Comparison of ENCODE assay signal across 1 cellular context in genomic region chr10:68876246-68876918, GRCh38.
TF ChIP-seq lines count a peak whose summit lies in the region.

No MANE protein-coding gene starts in this region.

TF ChIP-seq in HepG2, 621 proteins besides CTCF, POLR2A, EP300 and RAD21 (continued from another document and continues in another):
- TF ChIP-seq, protein P1, sequence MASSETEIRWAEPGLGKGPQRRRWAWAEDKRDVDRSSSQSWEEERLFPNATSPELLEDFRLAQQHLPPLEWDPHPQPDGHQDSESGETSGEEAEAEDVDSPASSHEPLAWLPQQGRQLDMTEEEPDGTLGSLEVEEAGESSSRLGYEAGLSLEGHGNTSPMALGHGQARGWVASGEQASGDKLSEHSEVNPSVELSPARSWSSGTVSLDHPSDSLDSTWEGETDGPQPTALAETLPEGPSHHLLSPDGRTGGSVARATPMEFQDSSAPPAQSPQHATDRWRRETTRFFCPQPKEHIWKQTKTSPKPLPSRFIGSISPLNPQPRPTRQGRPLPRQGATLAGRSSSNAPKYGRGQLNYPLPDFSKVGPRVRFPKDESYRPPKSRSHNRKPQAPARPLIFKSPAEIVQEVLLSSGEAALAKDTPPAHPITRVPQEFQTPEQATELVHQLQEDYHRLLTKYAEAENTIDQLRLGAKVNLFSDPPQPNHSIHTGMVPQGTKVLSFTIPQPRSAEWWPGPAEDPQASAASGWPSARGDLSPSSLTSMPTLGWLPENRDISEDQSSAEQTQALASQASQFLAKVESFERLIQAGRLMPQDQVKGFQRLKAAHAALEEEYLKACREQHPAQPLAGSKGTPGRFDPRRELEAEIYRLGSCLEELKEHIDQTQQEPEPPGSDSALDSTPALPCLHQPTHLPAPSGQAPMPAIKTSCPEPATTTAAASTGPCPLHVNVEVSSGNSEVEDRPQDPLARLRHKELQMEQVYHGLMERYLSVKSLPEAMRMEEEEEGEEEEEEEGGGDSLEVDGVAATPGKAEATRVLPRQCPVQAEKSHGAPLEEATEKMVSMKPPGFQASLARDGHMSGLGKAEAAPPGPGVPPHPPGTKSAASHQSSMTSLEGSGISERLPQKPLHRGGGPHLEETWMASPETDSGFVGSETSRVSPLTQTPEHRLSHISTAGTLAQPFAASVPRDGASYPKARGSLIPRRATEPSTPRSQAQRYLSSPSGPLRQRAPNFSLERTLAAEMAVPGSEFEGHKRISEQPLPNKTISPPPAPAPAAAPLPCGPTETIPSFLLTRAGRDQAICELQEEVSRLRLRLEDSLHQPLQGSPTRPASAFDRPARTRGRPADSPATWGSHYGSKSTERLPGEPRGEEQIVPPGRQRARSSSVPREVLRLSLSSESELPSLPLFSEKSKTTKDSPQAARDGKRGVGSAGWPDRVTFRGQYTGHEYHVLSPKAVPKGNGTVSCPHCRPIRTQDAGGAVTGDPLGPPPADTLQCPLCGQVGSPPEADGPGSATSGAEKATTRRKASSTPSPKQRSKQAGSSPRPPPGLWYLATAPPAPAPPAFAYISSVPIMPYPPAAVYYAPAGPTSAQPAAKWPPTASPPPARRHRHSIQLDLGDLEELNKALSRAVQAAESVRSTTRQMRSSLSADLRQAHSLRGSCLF (CRISPR knock-in tag; IDR thresholded peaks at IDR 0.05; ENCODE audit: borderline replicate concordance), result no peak
- TF ChIP-seq RARG (CRISPR knock-in tag; IDR thresholded peaks at IDR 0.05; ENCODE audit: low read depth), result no peak
- TF ChIP-seq ATF1 (CRISPR knock-in tag; IDR thresholded peaks at IDR 0.05), result no peak
- TF ChIP-seq ZNF234 (CRISPR knock-in tag; conservative IDR thresholded peaks at IDR 0.05), result no peak
- TF ChIP-seq THRA (CRISPR knock-in tag; IDR thresholded peaks at IDR 0.05; ENCODE audit: borderline replicate concordance), result peak; percentile 66; the same call in 1 of the 2 replicates
- TF ChIP-seq ZNF720 (CRISPR knock-in tag; IDR thresholded peaks at IDR 0.05), result no peak
- TF ChIP-seq ZBTB33 (CRISPR knock-in tag; IDR thresholded peaks at IDR 0.05), result peak; percentile 62
- no peak for TF ChIP-seq FLYWCH1 (CRISPR knock-in tag; IDR thresholded peaks at IDR 0.05)
- peak; percentile 86 for TF ChIP-seq ZNF331 (CRISPR knock-in tag; IDR thresholded peaks at IDR 0.05)
- TF ChIP-seq NR2F1 (CRISPR knock-in tag; IDR thresholded peaks at IDR 0.05), result peak; percentile 53 to 71; a peak in 2 of 4 replicates
- TF ChIP-seq ZNF746 (CRISPR knock-in tag; IDR thresholded peaks at IDR 0.05), result no peak
- TF ChIP-seq ZNF460 (CRISPR knock-in tag; IDR thresholded peaks at IDR 0.05; ENCODE audit: borderline replicate concordance), result peak; percentile 33; the same call in 1 of the 2 replicates
- no peak for TF ChIP-seq MLLT10 (CRISPR knock-in tag; IDR thresholded peaks at IDR 0.05)
- no peak for TF ChIP-seq FOSL1 (CRISPR knock-in tag; IDR thresholded peaks at IDR 0.05; ENCODE audit: borderline replicate concordance)
- TF ChIP-seq HNRNPH1 (optimal IDR thresholded peaks at IDR 0.05; ENCODE audit: low read depth, low read length), result no peak
- peak; percentile 37; the same call in 1 of the 2 replicates for TF ChIP-seq ZNF556 (CRISPR knock-in tag; IDR thresholded peaks at IDR 0.05; ENCODE audit: borderline replicate concordance)
- TF ChIP-seq ZNF841 (CRISPR knock-in tag; IDR thresholded peaks at IDR 0.05; ENCODE audit: borderline replicate concordance), result no peak
- TF ChIP-seq SOX6 (IDR thresholded peaks at IDR 0.05), result no peak
- TF ChIP-seq SOX6 (CRISPR knock-in tag; IDR thresholded peaks at IDR 0.05), result peak; percentile 90
- TF ChIP-seq MED8 (CRISPR knock-in tag; IDR thresholded peaks at IDR 0.05; ENCODE audit: insufficient replicate concordance), result no peak
- TF ChIP-seq ZNF230 (CRISPR knock-in tag; IDR thresholded peaks at IDR 0.05), result no peak
- TF ChIP-seq, protein P2, sequence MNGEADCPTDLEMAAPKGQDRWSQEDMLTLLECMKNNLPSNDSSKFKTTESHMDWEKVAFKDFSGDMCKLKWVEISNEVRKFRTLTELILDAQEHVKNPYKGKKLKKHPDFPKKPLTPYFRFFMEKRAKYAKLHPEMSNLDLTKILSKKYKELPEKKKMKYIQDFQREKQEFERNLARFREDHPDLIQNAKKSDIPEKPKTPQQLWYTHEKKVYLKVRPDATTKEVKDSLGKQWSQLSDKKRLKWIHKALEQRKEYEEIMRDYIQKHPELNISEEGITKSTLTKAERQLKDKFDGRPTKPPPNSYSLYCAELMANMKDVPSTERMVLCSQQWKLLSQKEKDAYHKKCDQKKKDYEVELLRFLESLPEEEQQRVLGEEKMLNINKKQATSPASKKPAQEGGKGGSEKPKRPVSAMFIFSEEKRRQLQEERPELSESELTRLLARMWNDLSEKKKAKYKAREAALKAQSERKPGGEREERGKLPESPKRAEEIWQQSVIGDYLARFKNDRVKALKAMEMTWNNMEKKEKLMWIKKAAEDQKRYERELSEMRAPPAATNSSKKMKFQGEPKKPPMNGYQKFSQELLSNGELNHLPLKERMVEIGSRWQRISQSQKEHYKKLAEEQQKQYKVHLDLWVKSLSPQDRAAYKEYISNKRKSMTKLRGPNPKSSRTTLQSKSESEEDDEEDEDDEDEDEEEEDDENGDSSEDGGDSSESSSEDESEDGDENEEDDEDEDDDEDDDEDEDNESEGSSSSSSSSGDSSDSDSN (CRISPR knock-in tag; IDR thresholded peaks at IDR 0.05), result peak; percentile 39; the same call in 1 of the 2 replicates
- TF ChIP-seq, protein P3, sequence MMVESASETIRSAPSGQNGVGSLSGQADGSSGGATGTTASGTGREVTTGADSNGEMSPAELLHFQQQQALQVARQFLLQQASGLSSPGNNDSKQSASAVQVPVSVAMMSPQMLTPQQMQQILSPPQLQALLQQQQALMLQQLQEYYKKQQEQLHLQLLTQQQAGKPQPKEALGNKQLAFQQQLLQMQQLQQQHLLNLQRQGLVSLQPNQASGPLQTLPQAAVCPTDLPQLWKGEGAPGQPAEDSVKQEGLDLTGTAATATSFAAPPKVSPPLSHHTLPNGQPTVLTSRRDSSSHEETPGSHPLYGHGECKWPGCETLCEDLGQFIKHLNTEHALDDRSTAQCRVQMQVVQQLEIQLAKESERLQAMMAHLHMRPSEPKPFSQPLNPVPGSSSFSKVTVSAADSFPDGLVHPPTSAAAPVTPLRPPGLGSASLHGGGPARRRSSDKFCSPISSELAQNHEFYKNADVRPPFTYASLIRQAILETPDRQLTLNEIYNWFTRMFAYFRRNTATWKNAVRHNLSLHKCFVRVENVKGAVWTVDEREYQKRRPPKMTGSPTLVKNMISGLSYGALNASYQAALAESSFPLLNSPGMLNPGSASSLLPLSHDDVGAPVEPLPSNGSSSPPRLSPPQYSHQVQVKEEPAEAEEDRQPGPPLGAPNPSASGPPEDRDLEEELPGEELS (CRISPR knock-in tag; IDR thresholded peaks at IDR 0.05), result peak; percentile 99
- TF ChIP-seq, protein P4, sequence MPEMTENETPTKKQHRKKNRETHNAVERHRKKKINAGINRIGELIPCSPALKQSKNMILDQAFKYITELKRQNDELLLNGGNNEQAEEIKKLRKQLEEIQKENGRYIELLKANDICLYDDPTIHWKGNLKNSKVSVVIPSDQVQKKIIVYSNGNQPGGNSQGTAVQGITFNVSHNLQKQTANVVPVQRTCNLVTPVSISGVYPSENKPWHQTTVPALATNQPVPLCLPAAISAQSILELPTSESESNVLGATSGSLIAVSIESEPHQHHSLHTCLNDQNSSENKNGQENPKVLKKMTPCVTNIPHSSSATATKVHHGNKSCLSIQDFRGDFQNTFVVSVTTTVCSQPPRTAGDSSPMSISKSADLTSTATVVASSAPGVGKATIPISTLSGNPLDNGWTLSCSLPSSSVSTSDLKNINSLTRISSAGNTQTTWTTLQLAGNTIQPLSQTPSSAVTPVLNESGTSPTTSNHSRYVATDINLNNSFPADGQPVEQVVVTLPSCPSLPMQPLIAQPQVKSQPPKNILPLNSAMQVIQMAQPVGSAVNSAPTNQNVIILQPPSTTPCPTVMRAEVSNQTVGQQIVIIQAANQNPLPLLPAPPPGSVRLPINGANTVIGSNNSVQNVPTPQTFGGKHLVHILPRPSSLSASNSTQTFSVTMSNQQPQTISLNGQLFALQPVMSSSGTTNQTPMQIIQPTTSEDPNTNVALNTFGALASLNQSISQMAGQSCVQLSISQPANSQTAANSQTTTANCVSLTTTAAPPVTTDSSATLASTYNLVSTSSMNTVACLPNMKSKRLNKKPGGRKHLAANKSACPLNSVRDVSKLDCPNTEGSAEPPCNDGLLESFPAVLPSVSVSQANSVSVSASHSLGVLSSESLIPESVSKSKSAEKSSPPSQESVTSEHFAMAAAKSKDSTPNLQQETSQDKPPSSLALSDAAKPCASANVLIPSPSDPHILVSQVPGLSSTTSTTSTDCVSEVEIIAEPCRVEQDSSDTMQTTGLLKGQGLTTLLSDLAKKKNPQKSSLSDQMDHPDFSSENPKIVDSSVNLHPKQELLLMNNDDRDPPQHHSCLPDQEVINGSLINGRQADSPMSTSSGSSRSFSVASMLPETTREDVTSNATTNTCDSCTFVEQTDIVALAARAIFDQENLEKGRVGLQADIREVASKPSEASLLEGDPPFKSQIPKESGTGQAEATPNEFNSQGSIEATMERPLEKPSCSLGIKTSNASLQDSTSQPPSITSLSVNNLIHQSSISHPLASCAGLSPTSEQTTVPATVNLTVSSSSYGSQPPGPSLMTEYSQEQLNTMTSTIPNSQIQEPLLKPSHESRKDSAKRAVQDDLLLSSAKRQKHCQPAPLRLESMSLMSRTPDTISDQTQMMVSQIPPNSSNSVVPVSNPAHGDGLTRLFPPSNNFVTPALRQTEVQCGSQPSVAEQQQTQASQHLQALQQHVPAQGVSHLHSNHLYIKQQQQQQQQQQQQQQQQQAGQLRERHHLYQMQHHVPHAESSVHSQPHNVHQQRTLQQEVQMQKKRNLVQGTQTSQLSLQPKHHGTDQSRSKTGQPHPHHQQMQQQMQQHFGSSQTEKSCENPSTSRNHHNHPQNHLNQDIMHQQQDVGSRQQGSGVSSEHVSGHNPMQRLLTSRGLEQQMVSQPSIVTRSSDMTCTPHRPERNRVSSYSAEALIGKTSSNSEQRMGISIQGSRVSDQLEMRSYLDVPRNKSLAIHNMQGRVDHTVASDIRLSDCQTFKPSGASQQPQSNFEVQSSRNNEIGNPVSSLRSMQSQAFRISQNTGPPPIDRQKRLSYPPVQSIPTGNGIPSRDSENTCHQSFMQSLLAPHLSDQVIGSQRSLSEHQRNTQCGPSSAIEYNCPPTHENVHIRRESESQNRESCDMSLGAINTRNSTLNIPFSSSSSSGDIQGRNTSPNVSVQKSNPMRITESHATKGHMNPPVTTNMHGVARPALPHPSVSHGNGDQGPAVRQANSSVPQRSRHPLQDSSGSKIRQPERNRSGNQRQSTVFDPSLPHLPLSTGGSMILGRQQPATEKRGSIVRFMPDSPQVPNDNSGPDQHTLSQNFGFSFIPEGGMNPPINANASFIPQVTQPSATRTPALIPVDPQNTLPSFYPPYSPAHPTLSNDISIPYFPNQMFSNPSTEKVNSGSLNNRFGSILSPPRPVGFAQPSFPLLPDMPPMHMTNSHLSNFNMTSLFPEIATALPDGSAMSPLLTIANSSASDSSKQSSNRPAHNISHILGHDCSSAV (CRISPR knock-in tag; IDR thresholded peaks at IDR 0.05; ENCODE audit: borderline replicate concordance), result no peak
- peak; percentile 45; the same call in 1 of the 2 replicates for TF ChIP-seq ZNF770 (CRISPR knock-in tag; IDR thresholded peaks at IDR 0.05)
- TF ChIP-seq MBD4 (IDR thresholded peaks at IDR 0.05; ENCODE audit: borderline replicate concordance, low read length), result no peak
- TF ChIP-seq ZNF879 (CRISPR knock-in tag; IDR thresholded peaks at IDR 0.05), result no peak
- no peak for TF ChIP-seq MYNN (CRISPR knock-in tag; IDR thresholded peaks at IDR 0.05; ENCODE audit: low read depth)
- TF ChIP-seq ZNF652 (CRISPR knock-in tag; IDR thresholded peaks at IDR 0.05; ENCODE audit: borderline replicate concordance, low read depth), result 0 out of 2 replicates have a peak, but pooled peaks have one; percentile 31
- no peak for TF ChIP-seq ETV6 (CRISPR knock-in tag; conservative IDR thresholded peaks at IDR 0.05)
- no peak for TF ChIP-seq JUNB (CRISPR knock-in tag; IDR thresholded peaks at IDR 0.05; ENCODE audit: borderline replicate concordance)
- peak; percentile 68 for TF ChIP-seq THAP11 (CRISPR knock-in tag; IDR thresholded peaks at IDR 0.05)
- no peak for TF ChIP-seq HNRNPL (IDR thresholded peaks at IDR 0.05; ENCODE audit: low read depth, low read length)
- TF ChIP-seq CCDC6 (CRISPR knock-in tag; IDR thresholded peaks at IDR 0.05), result no peak
- 0 out of 2 replicates have a peak, but pooled peaks have one; percentile 53 for TF ChIP-seq DNMT3B (CRISPR knock-in tag; conservative IDR thresholded peaks at IDR 0.05)
- TF ChIP-seq GFI1 (CRISPR knock-in tag; IDR thresholded peaks at IDR 0.05; ENCODE audit: borderline replicate concordance), result peak; percentile 70
